Comparison of ENCODE assay signal across 30 cellular contexts in the genomic region with DNA sequence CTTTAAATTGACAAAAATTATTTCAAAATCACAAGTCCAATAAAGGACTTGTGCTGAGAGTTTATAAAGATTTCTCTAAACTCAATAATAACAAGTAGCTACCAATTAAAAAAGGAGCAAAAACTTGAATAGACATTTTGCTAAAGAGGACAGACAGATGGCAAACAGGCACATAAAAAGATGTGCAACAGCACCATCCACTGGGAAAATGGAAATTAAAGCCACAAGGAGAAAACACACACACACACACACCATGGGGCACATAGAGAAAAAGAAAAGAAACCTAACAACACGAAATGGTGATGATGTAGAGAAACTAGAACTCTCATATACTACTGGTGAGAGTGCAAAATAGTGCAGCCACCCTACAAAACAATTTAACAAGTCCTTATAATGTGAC. TPM values are rescaled to one million over a fixed set of nuclear protein-coding genes. Genes with fewer than 3 reads are reported as not detected.
"Had no signal": no experiment of that assay in that cellular context is flagged by ENCODE, and none has a peak within 500 bp of the region (broad histone marks: within the 10 kb centered on the region; RNA-seq: fewer than 3 reads in every experiment).

No MANE protein-coding gene starts in this region.

- ATAC-seq: activated T-helper 17 cell treated with anti-CD3 and anti-CD28 coated beads, Interleukin-2, amount 50 U/mL, for 72 hours; Right ventricle myocardium inferior; T-cell had no signal

- H3K4me1 Mint-ChIP-seq: activated B cell treated with CpG ODN at 0.5 μM for 24 hours; activated CD4-positive, alpha-beta memory T cell treated with anti-CD3 and anti-CD28 coated beads, Interleukin-2, amount 10 ng/mL, durations not matched to agents 7 days and 5 days; activated naive CD8-positive, alpha-beta T cell treated with anti-CD3 and anti-CD28 coated beads for 36 hours; activated T-helper 17 cell treated with anti-CD3 and anti-CD28 coated beads, Interleukin-2, amount 50 U/mL, for 72 hours; central memory CD8-positive, alpha-beta T cell; T-cell had no signal

- H3K4me3 Mint-ChIP-seq: activated B cell treated with CpG ODN at 0.5 μM for 24 hours; activated CD4-positive, alpha-beta memory T cell treated with anti-CD3 and anti-CD28 coated beads, Interleukin-2, amount 10 ng/mL, durations not matched to agents 7 days and 5 days; activated CD4-positive, alpha-beta T cell treated with anti-CD3 and anti-CD28 coated beads, Interleukin-2, amount 10 ng/mL, durations not matched to agents 7 days and 5 days; activated naive CD4-positive, alpha-beta T cell treated with anti-CD3 and anti-CD28 coated beads, Interleukin-2, amount 10 ng/mL, durations not matched to agents 7 days and 5 days; activated naive CD8-positive, alpha-beta T cell treated with anti-CD3 and anti-CD28 coated beads for 36 hours; activated T-helper 17 cell treated with anti-CD3 and anti-CD28 coated beads, Interleukin-2, amount 50 U/mL, for 72 hours; central memory CD8-positive, alpha-beta T cell; T-cell had no signal

- H3K27ac Mint-ChIP-seq: activated B cell treated with CpG ODN at 0.5 μM for 24 hours; activated CD4-positive, alpha-beta memory T cell treated with anti-CD3 and anti-CD28 coated beads, Interleukin-2, amount 10 ng/mL, durations not matched to agents 7 days and 5 days; activated CD4-positive, alpha-beta T cell treated with anti-CD3 and anti-CD28 coated beads, Interleukin-2, amount 10 ng/mL, durations not matched to agents 7 days and 5 days; activated naive CD4-positive, alpha-beta T cell treated with anti-CD3 and anti-CD28 coated beads, Interleukin-2, amount 10 ng/mL, durations not matched to agents 7 days and 5 days; activated naive CD8-positive, alpha-beta T cell treated with anti-CD3 and anti-CD28 coated beads for 36 hours; activated T-helper 17 cell treated with anti-CD3 and anti-CD28 coated beads, Interleukin-2, amount 50 U/mL, for 72 hours; T-cell had no signal

- DNase-seq: activated B cell treated with CpG ODN at 0.5 μM for 24 hours; activated CD4-positive, alpha-beta memory T cell treated with anti-CD3 and anti-CD28 coated beads, Interleukin-2, amount 10 ng/mL, durations not matched to agents 7 days and 5 days; activated CD4-positive, alpha-beta T cell treated with anti-CD3 and anti-CD28 coated beads for 1 hour; activated CD4-positive, alpha-beta T cell treated with anti-CD3 and anti-CD28 coated beads, Interleukin-2, amount 10 ng/mL, durations not matched to agents 7 days and 5 days; activated gamma-delta T cell treated with Interleukin-2 at 50 U/mL for 16 hours; activated naive CD4-positive, alpha-beta T cell treated with anti-CD3 and anti-CD28 coated beads, Interleukin-2, amount 10 ng/mL, durations not matched to agents 7 days and 5 days; activated naive CD8-positive, alpha-beta T cell treated with anti-CD3 and anti-CD28 coated beads for 36 hours; activated T-cell treated with anti-CD3 and anti-CD28 coated beads for 4 hours; activated T-cell treated with anti-CD3 and anti-CD28 coated beads, Interleukin-2, amount 50 U/mL, for 48 hours; adrenal gland; aorta; Kasumi-1; KBM-7; NCI-H1092 treated with DMSO at 0.1 percent for 48 hours; NCI-H1436; NCI-H1694 treated with DMSO at 0.1 percent for 48 hours; NCI-H2029 treated with DMSO at 0.1 percent for 48 hours; NCI-H510A treated with DMSO at 0.1 percent for 48 hours; NCI-H69; NK-92 treated with Interleukin-12 subunit alpha and Interleukin-12 subunit beta, amount 100 ng/mL, for 24 hours; PC-9; RPMI8226; T-cell; T-helper 2 cell; T1000 had no signal

- H3K9me3 Mint-ChIP-seq: activated CD4-positive, alpha-beta memory T cell treated with anti-CD3 and anti-CD28 coated beads, Interleukin-2, amount 10 ng/mL, durations not matched to agents 7 days and 5 days; activated naive CD4-positive, alpha-beta T cell treated with anti-CD3 and anti-CD28 coated beads, Interleukin-2, amount 10 ng/mL, durations not matched to agents 7 days and 5 days; activated T-helper 17 cell treated with anti-CD3 and anti-CD28 coated beads, Interleukin-2, amount 50 U/mL, for 72 hours; central memory CD8-positive, alpha-beta T cell had no signal

RNA-seq across cellular contexts. Expression of a gene that starts 12.6 kb away (rescaled TPM):
- total RNA-seq: activated naive CD8-positive, alpha-beta T cell treated with anti-CD3 and anti-CD28 coated beads for 36 hours; adrenal gland; M059J; Right ventricle myocardium inferior had no signal

RNA-seq across cellular contexts. Expression of a gene that starts 37.5 kb away (rescaled TPM):
- total RNA-seq: bronchial epithelial cell, M059J, PC-9 had no signal
